14 cellular contexts compared by ENCODE assay signal in the genomic region with DNA sequence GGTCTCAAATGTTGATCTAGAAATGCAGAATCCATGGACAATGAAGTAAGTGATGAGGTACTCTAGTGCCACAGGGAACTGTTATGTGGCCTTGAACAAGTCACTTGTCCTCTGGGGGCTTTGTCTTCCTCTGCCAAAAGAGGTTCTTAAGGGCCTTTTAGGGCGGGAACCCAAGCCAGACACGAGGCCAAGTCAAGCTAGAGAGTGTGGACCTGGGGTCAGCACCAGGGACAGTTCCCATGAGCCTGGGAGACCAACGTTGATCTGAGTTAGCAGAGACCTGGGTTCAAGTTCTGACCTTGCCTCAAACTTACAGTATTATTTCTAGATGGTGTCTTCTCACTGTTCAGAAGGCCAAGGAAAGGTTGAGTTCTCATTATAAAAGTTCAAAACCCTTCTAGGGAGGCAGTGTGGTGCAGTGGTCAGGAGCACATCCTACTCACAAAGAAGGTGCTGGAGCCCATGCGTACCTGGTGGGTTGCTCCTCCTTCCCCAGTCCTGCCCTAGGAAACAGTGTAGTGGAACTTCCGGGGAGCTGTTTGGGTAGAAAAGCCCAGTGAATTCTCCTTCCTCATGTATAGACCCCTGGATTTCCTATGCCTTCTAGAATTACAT.
DNase-seq lines count a peak whose midpoint lies in the region; ATAC-seq and TF ChIP-seq lines count a peak whose summit lies in the region.
"Had no signal": no experiment of that assay in that cellular context is flagged by ENCODE, and none has a peak within 500 bp of the region (broad histone marks: within the 10 kb centered on the region; RNA-seq: fewer than 3 reads in every experiment).

No MANE protein-coding gene starts in this region.

- BruUV-seq in Calu3 (replicated peaks; lab: Mats Ljungman, UMichigan), result no TSS peak

- DNase-seq in Calu3 (peak; percentile 7), HT-29 (ENCODE audit: low spot score) (peak; percentile 37), iPS DF 4.7 (ENCODE audit: extremely low read depth, low spot score) (peak; percentile 28), NCI-H226 (no peak), T-cell (no peak)
- DNase-seq in activated CD4-positive, alpha-beta memory T cell treated with anti-CD3 and anti-CD28 coated beads, Interleukin-2, amount 10 ng/mL, durations not matched to agents 7 days and 5 days, result peak; percentile 19
- DNase-seq in stimulated activated naive B cell treated with anti-CD40 and anti-IgM and Interleukin-4, amounts not matched to agents 10 μg/mL and 1 μg/mL and 100 μg/mL, for 72 hours, result no peak
- DNase-seq: activated T-cell treated with anti-CD3 and anti-CD28 coated beads, Interleukin-2, amount 50 U/mL, for 4 hours; COR-L47; glutamatergic neuron; NCI-H774; T-helper 17 cell had no signal

- no peak for TF ChIP-seq CTCF in Calu3 (IDR thresholded peaks at IDR 0.05; ENCODE audit: unreplicated experiment)

- H3K9me3 Mint-ChIP-seq in Calu3 (ENCODE audit: low read depth, unreplicated experiment) (no peaks in the 10 kb centered on the region), T-cell (no peaks in the 10 kb centered on the region)
- H3K9me3 Mint-ChIP-seq in activated CD4-positive, alpha-beta memory T cell treated with anti-CD3 and anti-CD28 coated beads, Interleukin-2, amount 10 ng/mL, durations not matched to agents 7 days and 5 days, result no peaks in the 10 kb centered on the region
- no peaks in the 10 kb centered on the region for H3K9me3 Mint-ChIP-seq in stimulated activated naive B cell treated with anti-CD40 and anti-IgM and Interleukin-4, amounts not matched to agents 10 μg/mL and 1 μg/mL and 100 μg/mL, for 72 hours
- H3K9me3 Mint-ChIP-seq: activated T-cell treated with anti-CD3 and anti-CD28 coated beads, Interleukin-2, amount 50 U/mL, for 4 hours; central memory CD8-positive, alpha-beta T cell had no signal

- POLR2A ChIA-PET in activated CD4-positive, alpha-beta memory T cell treated with anti-CD3 and anti-CD28 coated beads, Interleukin-2, amount 10 ng/mL, durations not matched to agents 7 days and 5 days (lab: Charles Lee), result no interaction called here
- POLR2A ChIA-PET in T-cell (lab: Charles Lee), result no interaction called here

- H3K36me3 Mint-ChIP-seq in Calu3 (ENCODE audit: insufficient read depth, unreplicated experiment), result no peaks in the 10 kb centered on the region
- H3K36me3 Mint-ChIP-seq in activated CD4-positive, alpha-beta memory T cell treated with anti-CD3 and anti-CD28 coated beads, Interleukin-2, amount 10 ng/mL, durations not matched to agents 7 days and 5 days (ENCODE audit: low read depth), result no peaks in the 10 kb centered on the region
- no peaks in the 10 kb centered on the region for H3K36me3 Mint-ChIP-seq in T-cell
- H3K36me3 Mint-ChIP-seq in stimulated activated naive B cell treated with anti-CD40 and anti-IgM and Interleukin-4, amounts not matched to agents 10 μg/mL and 1 μg/mL and 100 μg/mL, for 72 hours, result no peaks in the 10 kb centered on the region

- ATAC-seq in T-cell (replicated peaks in 1 of 4) (no peak), GM21825 (IDR thresholded peaks at IDR 0.05; ENCODE audit: unreplicated experiment) (no peak)
- no peak for ATAC-seq in stimulated activated naive B cell treated with anti-CD40 and anti-IgM and Interleukin-4, amounts not matched to agents 10 μg/mL and 1 μg/mL and 100 μg/mL, for 72 hours (replicated peaks)
- ATAC-seq: activated T-cell treated with anti-CD3 and anti-CD28 coated beads, Interleukin-2, amount 50 U/mL, for 4 hours; T-helper 17 cell had no signal

- H3K4me3 Mint-ChIP-seq in Calu3 (ENCODE audit: low read depth, unreplicated experiment), result no peak overlapping the region
- H3K4me3 Mint-ChIP-seq in activated CD4-positive, alpha-beta memory T cell treated with anti-CD3 and anti-CD28 coated beads, Interleukin-2, amount 10 ng/mL, durations not matched to agents 7 days and 5 days, result no peak overlapping the region
- H3K4me3 Mint-ChIP-seq in T-cell, result no peak overlapping the region
- H3K4me3 Mint-ChIP-seq in stimulated activated naive B cell treated with anti-CD40 and anti-IgM and Interleukin-4, amounts not matched to agents 10 μg/mL and 1 μg/mL and 100 μg/mL, for 72 hours, result no peak overlapping the region
- H3K4me3 Mint-ChIP-seq: activated T-cell treated with anti-CD3 and anti-CD28 coated beads, Interleukin-2, amount 50 U/mL, for 4 hours; central memory CD8-positive, alpha-beta T cell; T-helper 17 cell had no signal

- intact Hi-C loops in Calu3 (cut with micrococcal nuclease; ENCODE audit: unreplicated experiment), result no loop called here

- H3K27me3 Mint-ChIP-seq in Calu3 (ENCODE audit: unreplicated experiment) (peaks cover 98% of the 10 kb centered on the region), T-cell (peaks cover 19% of the 10 kb centered on the region in 2 donors)
- no peaks in the 10 kb centered on the region for H3K27me3 Mint-ChIP-seq in activated CD4-positive, alpha-beta memory T cell treated with anti-CD3 and anti-CD28 coated beads, Interleukin-2, amount 10 ng/mL, durations not matched to agents 7 days and 5 days
- peaks cover 12 to 19% of the 10 kb centered on the region in 2 donors for H3K27me3 Mint-ChIP-seq in stimulated activated naive B cell treated with anti-CD40 and anti-IgM and Interleukin-4, amounts not matched to agents 10 μg/mL and 1 μg/mL and 100 μg/mL, for 72 hours

- H3K27ac Mint-ChIP-seq in Calu3 (ENCODE audit: unreplicated experiment) (no peak overlapping the region), T-cell (no peak overlapping the region)
- no peak overlapping the region for H3K27ac Mint-ChIP-seq in activated CD4-positive, alpha-beta memory T cell treated with anti-CD3 and anti-CD28 coated beads, Interleukin-2, amount 10 ng/mL, durations not matched to agents 7 days and 5 days
- no peak overlapping the region for H3K27ac Mint-ChIP-seq in stimulated activated naive B cell treated with anti-CD40 and anti-IgM and Interleukin-4, amounts not matched to agents 10 μg/mL and 1 μg/mL and 100 μg/mL, for 72 hours
- H3K27ac Mint-ChIP-seq: T-helper 17 cell had no signal

- H3K4me1 Mint-ChIP-seq in Calu3 (ENCODE audit: low read depth, unreplicated experiment) (no peaks in the 10 kb centered on the region), T-cell (no peaks in the 10 kb centered on the region)
- no peaks in the 10 kb centered on the region for H3K4me1 Mint-ChIP-seq in activated CD4-positive, alpha-beta memory T cell treated with anti-CD3 and anti-CD28 coated beads, Interleukin-2, amount 10 ng/mL, durations not matched to agents 7 days and 5 days
- no peaks in the 10 kb centered on the region for H3K4me1 Mint-ChIP-seq in stimulated activated naive B cell treated with anti-CD40 and anti-IgM and Interleukin-4, amounts not matched to agents 10 μg/mL and 1 μg/mL and 100 μg/mL, for 72 hours
- H3K4me1 Mint-ChIP-seq: central memory CD8-positive, alpha-beta T cell; T-helper 17 cell had no signal

- CTCF ChIA-PET in Calu3 (lab: Charles Lee), result no interaction called here
- CTCF ChIA-PET in activated CD4-positive, alpha-beta memory T cell treated with anti-CD3 and anti-CD28 coated beads, Interleukin-2, amount 10 ng/mL, durations not matched to agents 7 days and 5 days (lab: Charles Lee), result no interaction called here
- CTCF ChIA-PET in T-cell (lab: Charles Lee), result no interaction called here

Comparison
In these comparisons a context has a peak if more than half of its experiments do, and no peak if none do; other contexts are left out.
1. DNase-seq: peak in Calu3 (single experiment), HT-29 (single experiment), activated CD4-positive, alpha-beta memory T cell treated with anti-CD3 and anti-CD28 coated beads, Interleukin-2, amount 10 ng/mL, durations not matched to agents 7 days and 5 days (single experiment) and iPS DF 4.7 (single experiment); none in NCI-H226 (single experiment), T-cell (0 of 34) and stimulated activated naive B cell treated with anti-CD40 and anti-IgM and Interleukin-4, amounts not matched to agents 10 μg/mL and 1 μg/mL and 100 μg/mL, for 72 hours (single experiment).